20 cellular contexts compared by ENCODE assay signal in the genomic region with DNA sequence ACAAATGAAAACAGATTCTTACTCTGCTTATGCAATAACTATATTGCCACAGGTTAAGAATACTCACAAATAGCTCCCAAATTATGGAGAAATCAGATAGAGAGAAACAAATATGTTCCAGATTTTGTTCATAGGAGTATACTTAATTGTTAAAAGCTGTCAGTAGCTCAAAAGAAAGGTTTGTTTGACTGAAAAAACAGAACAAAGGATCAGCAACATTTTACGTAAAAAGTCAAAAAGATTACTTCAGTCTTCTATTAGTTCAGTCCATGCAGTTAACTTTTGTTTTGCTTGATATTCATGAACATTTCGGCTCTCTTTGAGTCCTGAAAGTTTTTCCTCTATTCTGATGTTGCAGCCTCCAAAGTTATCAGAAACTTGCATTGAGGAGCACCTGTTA.
"Had no signal": no experiment of that assay in that cellular context is flagged by ENCODE, and none has a peak within 500 bp of the region (broad histone marks: within the 10 kb centered on the region; RNA-seq: fewer than 3 reads in every experiment).

No MANE protein-coding gene starts in this region.

- H3K79me2 ChIP-seq: hepatocyte had no signal

- H3K4me2 ChIP-seq: hepatocyte had no signal

- ATAC-seq: foreskin keratinocyte; left colon; mucosa of descending colon; naive thymus-derived CD8-positive, alpha-beta T cell; psoas muscle; sciatic nerve; stimulated activated naive B cell treated with anti-CD40 and anti-IgM and Interleukin-4, amounts not matched to agents 10 μg/mL and 1 μg/mL and 100 μg/mL, for 72 hours; stimulated activated naive CD8-positive, alpha-beta T cell treated with anti-CD3 and anti-CD28 coated beads, Interleukin-15, amount 100 ng/mL, for 72 hours had no signal

- H3K36me3 ChIP-seq: neutrophil had no signal

- H3K9me3 ChIP-seq: esophagus muscularis mucosa, psoas muscle, testis, tibial nerve had no signal

- H3K27me3 ChIP-seq: esophagus muscularis mucosa, foreskin keratinocyte, hepatocyte, neutrophil, spleen, testis, tibial nerve had no signal

- H2AFZ ChIP-seq: hepatocyte had no signal

- H3K27ac ChIP-seq: epithelial cell of prostate, esophagus muscularis mucosa, foreskin keratinocyte, hepatocyte, neutrophil, psoas muscle, spleen, testis, tibial nerve had no signal

- H3K4me3 ChIP-seq: esophagus muscularis mucosa, hepatocyte, mucosa of descending colon, psoas muscle, spleen, testis, tibial nerve had no signal

- H3K4me1 ChIP-seq: esophagus muscularis mucosa, psoas muscle, testis, tibial nerve had no signal

- H3K27me3 Mint-ChIP-seq: naive thymus-derived CD8-positive, alpha-beta T cell; stimulated activated naive B cell treated with anti-CD40 and anti-IgM and Interleukin-4, amounts not matched to agents 10 μg/mL and 1 μg/mL and 100 μg/mL, for 72 hours; stimulated activated naive CD8-positive, alpha-beta T cell treated with anti-CD3 and anti-CD28 coated beads, Interleukin-15, amount 100 ng/mL, for 72 hours had no signal

- H3K4me3 Mint-ChIP-seq: naive thymus-derived CD8-positive, alpha-beta T cell; stimulated activated naive B cell treated with anti-CD40 and anti-IgM and Interleukin-4, amounts not matched to agents 10 μg/mL and 1 μg/mL and 100 μg/mL, for 72 hours; stimulated activated naive CD8-positive, alpha-beta T cell treated with anti-CD3 and anti-CD28 coated beads, Interleukin-15, amount 100 ng/mL, for 72 hours had no signal

- DNase-seq: effector memory CD4-positive, alpha-beta T cell; foreskin keratinocyte; left colon; mucosa of descending colon; naive thymus-derived CD8-positive, alpha-beta T cell; psoas muscle; retina; spleen; stimulated activated CD4-positive, alpha-beta T cell treated with anti-CD3 and anti-CD28 coated beads, Interleukin-15, amount 100 ng/mL, for 24 hours; stimulated activated CD4-positive, alpha-beta T cell treated with anti-CD3 and anti-CD28 coated beads, Interleukin-1b, Interleukin-23, amount 100 ng/mL, for 48 hours; stimulated activated CD4-positive, alpha-beta T cell treated with anti-CD3 and anti-CD28 coated beads, Interleukin-4, amount 100 ng/mL, for 24 hours; stimulated activated naive B cell treated with anti-CD40 and anti-IgM and Interleukin-4, amounts not matched to agents 10 μg/mL and 1 μg/mL and 100 μg/mL, for 72 hours; stimulated activated naive CD8-positive, alpha-beta T cell treated with anti-CD3 and anti-CD28 coated beads, Interleukin-15, amount 100 ng/mL, for 72 hours; testis had no signal

- H3K27ac Mint-ChIP-seq: naive thymus-derived CD8-positive, alpha-beta T cell; stimulated activated naive B cell treated with anti-CD40 and anti-IgM and Interleukin-4, amounts not matched to agents 10 μg/mL and 1 μg/mL and 100 μg/mL, for 72 hours; stimulated activated naive CD8-positive, alpha-beta T cell treated with anti-CD3 and anti-CD28 coated beads, Interleukin-15, amount 100 ng/mL, for 72 hours had no signal
